Comparison of ENCODE assay signal across 23 cellular contexts in the genomic region with DNA sequence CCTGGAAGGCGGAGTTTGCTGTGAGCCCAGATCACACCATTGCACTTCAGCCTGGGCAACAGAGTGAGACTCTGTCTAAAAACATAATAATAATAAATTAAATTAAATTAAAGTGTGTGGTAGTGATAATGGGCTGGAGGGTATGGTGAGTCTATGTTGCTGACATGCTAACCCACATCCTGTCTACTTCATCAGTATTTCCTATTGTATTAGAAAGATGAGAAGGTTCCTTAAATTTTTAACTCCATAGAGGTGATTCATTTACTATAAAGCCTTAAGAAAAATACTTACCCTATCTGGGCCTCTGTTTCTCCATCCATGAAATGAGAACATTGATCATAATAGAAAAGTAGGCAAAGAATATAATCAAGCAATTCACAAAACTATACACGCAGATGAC.
"Had no signal": no experiment of that assay in that cellular context is flagged by ENCODE, and none has a peak within 500 bp of the region (broad histone marks: within the 10 kb centered on the region; RNA-seq: fewer than 3 reads in every experiment).

No MANE protein-coding gene starts in this region.

- H3K27me3 Mint-ChIP-seq: activated B cell treated with CpG ODN at 0.5 μM for 24 hours; activated CD4-positive, alpha-beta T cell treated with anti-CD3 and anti-CD28 coated beads for 36 hours; activated naive CD8-positive, alpha-beta T cell treated with anti-CD3 and anti-CD28 coated beads, Interleukin-2, amount 10 ng/mL, durations not matched to agents 7 days and 5 days; activated T-cell treated with anti-CD3 and anti-CD28 coated beads, Interleukin-2, amount 50 U/mL, for 24 hours; memory B cell; natural killer cell treated with Interleukin-12 subunit alpha and Interleukin-12 subunit beta and Interleukin-15 and Interleukin-18, amount 100 ng/mL, for 72 hours had no signal

- ATAC-seq: activated CD4-positive, alpha-beta T cell treated with anti-CD3 and anti-CD28 coated beads for 36 hours; natural killer cell treated with Interleukin-12 subunit alpha and Interleukin-12 subunit beta and Interleukin-15 and Interleukin-18, amount 100 ng/mL, for 72 hours; psoas muscle; right cardiac atrium; stimulated activated naive CD8-positive, alpha-beta T cell treated with anti-CD3 and anti-CD28 coated beads, Interleukin-15, Interleukin-2, amounts not matched to agents 100 U/mL and 50 U/mL, for 24 hours had no signal

- H3K36me3 Mint-ChIP-seq: natural killer cell treated with Interleukin-12 subunit alpha and Interleukin-12 subunit beta and Interleukin-15 and Interleukin-18, amount 100 ng/mL, for 72 hours had no signal

- H3K27ac Mint-ChIP-seq: activated B cell treated with CpG ODN at 0.5 μM for 24 hours; activated CD4-positive, alpha-beta T cell treated with anti-CD3 and anti-CD28 coated beads for 36 hours; activated naive CD4-positive, alpha-beta T cell treated with anti-CD3 and anti-CD28 coated beads for 36 hours; activated naive CD8-positive, alpha-beta T cell treated with anti-CD3 and anti-CD28 coated beads, Interleukin-2, amount 10 ng/mL, durations not matched to agents 7 days and 5 days; activated T-cell treated with anti-CD3 and anti-CD28 coated beads, Interleukin-2, amount 50 U/mL, for 24 hours; endodermal cell; memory B cell; natural killer cell treated with Interleukin-12 subunit alpha and Interleukin-12 subunit beta and Interleukin-15 and Interleukin-18, amount 100 ng/mL, for 72 hours had no signal

- H3K4me1 Mint-ChIP-seq: activated CD4-positive, alpha-beta T cell treated with anti-CD3 and anti-CD28 coated beads for 36 hours; activated naive CD8-positive, alpha-beta T cell treated with anti-CD3 and anti-CD28 coated beads, Interleukin-2, amount 10 ng/mL, durations not matched to agents 7 days and 5 days had no signal

- H3K4me3 Mint-ChIP-seq: activated B cell treated with CpG ODN at 0.5 μM for 24 hours; activated CD4-positive, alpha-beta T cell treated with anti-CD3 and anti-CD28 coated beads for 36 hours; activated naive CD4-positive, alpha-beta T cell treated with anti-CD3 and anti-CD28 coated beads for 36 hours; activated naive CD8-positive, alpha-beta T cell treated with anti-CD3 and anti-CD28 coated beads, Interleukin-2, amount 10 ng/mL, durations not matched to agents 7 days and 5 days; activated T-cell treated with anti-CD3 and anti-CD28 coated beads, Interleukin-2, amount 50 U/mL, for 24 hours; endodermal cell; memory B cell; natural killer cell treated with Interleukin-12 subunit alpha and Interleukin-12 subunit beta and Interleukin-15 and Interleukin-18, amount 100 ng/mL, for 72 hours had no signal

- DNase-seq: activated B cell treated with CpG ODN at 0.5 μM for 24 hours; activated CD4-positive, alpha-beta T cell treated with anti-CD3 and anti-CD28 coated beads for 36 hours; activated CD4-positive, alpha-beta T cell treated with anti-CD3 and anti-CD28 coated beads, Interleukin-2, amount 50 U/mL, for 4 hours; activated CD8-positive, alpha-beta memory T cell treated with anti-CD3 and anti-CD28 coated beads for 24 hours; activated CD8-positive, alpha-beta memory T cell treated with anti-CD3 and anti-CD28 coated beads, Interleukin-2, amount 50 U/mL, for 4 hours; activated naive CD4-positive, alpha-beta T cell treated with anti-CD3 and anti-CD28 coated beads for 36 hours; activated naive CD8-positive, alpha-beta T cell treated with anti-CD3 and anti-CD28 coated beads, Interleukin-2, amount 10 ng/mL, durations not matched to agents 7 days and 5 days; activated T-cell treated with anti-CD3 and anti-CD28 coated beads, Interleukin-2, amount 50 U/mL, for 24 hours; amniotic stem cell; cerebellar nuclear complex; endodermal cell; erythroblast; hippocampal formation; ovary; psoas muscle; right cardiac atrium; stimulated activated CD4-positive, alpha-beta T cell treated with anti-CD3 and anti-CD28 coated beads, Interleukin-12 subunit alpha, Interleukin-12 subunit beta, amount 100 ng/mL, for 4 hours; stimulated activated CD4-positive, alpha-beta T cell treated with anti-CD3 and anti-CD28 coated beads, Interleukin-4, amount 100 ng/mL, for 4 hours; stimulated activated naive CD8-positive, alpha-beta T cell treated with anti-CD3 and anti-CD28 coated beads, Interleukin-15, Interleukin-2, amounts not matched to agents 100 U/mL and 50 U/mL, for 24 hours; upper lobe of left lung had no signal

- H3K27me3 ChIP-seq: ovary, upper lobe of left lung had no signal

- H3K27ac ChIP-seq: coronary artery, ovary, psoas muscle, upper lobe of left lung had no signal

- H3K4me1 ChIP-seq: psoas muscle had no signal
